1 cellular context compared by ENCODE assay signal in genomic region chr17:42677012-42677857, GRCh38.
TF ChIP-seq lines count a peak whose summit lies in the region.

No MANE protein-coding gene starts in this region.

TF ChIP-seq in HEK293, 187 proteins besides CTCF, POLR2A, EP300 and RAD21 (continued from another document and continues in another):
- TF ChIP-seq PRDM4 (tag by site-specific recombination; IDR thresholded peaks at IDR 0.05) (no peak), ZNF132 (tag by site-specific recombination; IDR thresholded peaks at IDR 0.05; ENCODE audit: borderline replicate concordance) (no peak), KLF17 (tag by site-specific recombination; IDR thresholded peaks at IDR 0.05) (peak; percentile 31; the same call in 1 of the 2 replicates), ZFP69B (tag by site-specific recombination; IDR thresholded peaks at IDR 0.05) (no peak), ZSCAN23 (tag by site-specific recombination; IDR thresholded peaks at IDR 0.05) (no peak), KLF9 (tag by site-specific recombination; IDR thresholded peaks at IDR 0.05; ENCODE audit: low read depth) (no peak), ZSCAN4 (tag by site-specific recombination; IDR thresholded peaks at IDR 0.05) (no peak), ZNF629 (tag by site-specific recombination; IDR thresholded peaks at IDR 0.05) (peak; percentile 98), ZBTB20 (tag by site-specific recombination; IDR thresholded peaks at IDR 0.05) (no peak), BCL11B (tag by site-specific recombination; IDR thresholded peaks at IDR 0.05; ENCODE audit: low read depth) (no peak), ZBTB49 (tag by site-specific recombination; IDR thresholded peaks at IDR 0.05; ENCODE audit: low read depth) (no peak), ZNF26 (tag by site-specific recombination; IDR thresholded peaks at IDR 0.05) (no peak), ZNF488 (tag by site-specific recombination; IDR thresholded peaks at IDR 0.05) (no peak), ZNF449 (tag by site-specific recombination; IDR thresholded peaks at IDR 0.05) (no peak), PATZ1 (tag by site-specific recombination; IDR thresholded peaks at IDR 0.05) (no peak), ZNF510 (tag by site-specific recombination; IDR thresholded peaks at IDR 0.05; ENCODE audit: insufficient replicate concordance) (no peak), ZBTB6 (tag by site-specific recombination; IDR thresholded peaks at IDR 0.05) (peak; percentile 23; the same call in 1 of the 2 replicates), ZSCAN18 (tag by site-specific recombination; IDR thresholded peaks at IDR 0.05) (no peak), ZNF292 (tag by site-specific recombination; IDR thresholded peaks at IDR 0.05; ENCODE audit: borderline replicate concordance, low read depth) (no peak), ZBTB11 (tag by site-specific recombination; conservative IDR thresholded peaks at IDR 0.05; ENCODE audit: low read depth) (no peak), ZNF670 (tag by site-specific recombination; IDR thresholded peaks at IDR 0.05; ENCODE audit: low read depth) (no peak), RBAK (tag by site-specific recombination; IDR thresholded peaks at IDR 0.05) (no peak), KLF7 (tag by site-specific recombination; IDR thresholded peaks at IDR 0.05; ENCODE audit: borderline replicate concordance) (no peak), ZNF302 (tag by site-specific recombination; IDR thresholded peaks at IDR 0.05; ENCODE audit: low read depth) (no peak), ZNF530 (tag by site-specific recombination; IDR thresholded peaks at IDR 0.05; ENCODE audit: low read depth) (no peak), ZFP41 (tag by site-specific recombination; IDR thresholded peaks at IDR 0.05; ENCODE audit: borderline replicate concordance) (no peak), ZNF239 (tag by site-specific recombination; IDR thresholded peaks at IDR 0.05) (no peak), IKZF3 (tag by site-specific recombination; IDR thresholded peaks at IDR 0.05) (no peak), ZNF394 (tag by site-specific recombination; IDR thresholded peaks at IDR 0.05; ENCODE audit: borderline replicate concordance) (no peak; the same call in 1 of the 2 replicates), ZNF211 (tag by site-specific recombination; IDR thresholded peaks at IDR 0.05; ENCODE audit: low read depth) (no peak), ZNF174 (tag by site-specific recombination; IDR thresholded peaks at IDR 0.05) (no peak), ZNF2 (tag by site-specific recombination; IDR thresholded peaks at IDR 0.05) (no peak), ZBTB1 (tag by site-specific recombination; IDR thresholded peaks at IDR 0.05) (no peak), ZNF311 (tag by site-specific recombination; IDR thresholded peaks at IDR 0.05; ENCODE audit: borderline replicate concordance) (no peak), ZNF571 (tag by site-specific recombination; IDR thresholded peaks at IDR 0.05) (no peak), ZNF121 (tag by site-specific recombination; IDR thresholded peaks at IDR 0.05) (peak; percentile 99), GFI1B (tag by site-specific recombination; IDR thresholded peaks at IDR 0.05) (no peak), ZNF560 (tag by site-specific recombination; IDR thresholded peaks at IDR 0.05; ENCODE audit: borderline replicate concordance) (no peak), ZBTB7A (tag by site-specific recombination; IDR thresholded peaks at IDR 0.05; ENCODE audit: low read depth) (no peak), ZNF19 (tag by site-specific recombination; IDR thresholded peaks at IDR 0.05; ENCODE audit: low read depth) (no peak), ZFP37 (tag by site-specific recombination; IDR thresholded peaks at IDR 0.05) (no peak), MYNN (tag by site-specific recombination; IDR thresholded peaks at IDR 0.05; ENCODE audit: borderline replicate concordance) (no peak), ZFP3 (tag by site-specific recombination; IDR thresholded peaks at IDR 0.05; ENCODE audit: low read depth) (no peak)
